In the genomic region with DNA sequence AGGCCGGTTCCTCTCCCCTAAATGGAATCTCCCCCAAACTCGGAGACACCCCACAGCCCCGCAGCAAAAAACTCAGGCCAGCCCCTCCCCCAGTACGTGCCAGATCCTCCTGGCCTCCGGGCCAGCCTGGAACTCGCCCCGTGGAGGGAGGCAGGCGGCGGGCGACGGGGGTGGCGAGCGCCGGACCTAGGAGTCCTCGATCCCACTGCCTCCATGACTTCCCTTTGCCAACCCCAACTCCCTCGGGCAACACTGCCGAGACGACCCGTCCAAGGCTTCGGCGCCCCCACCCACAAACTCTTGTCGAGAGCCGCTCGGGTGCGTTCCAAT, we compare ENCODE assay signal across 8 cellular contexts. TPM values are rescaled to one million over a fixed set of nuclear protein-coding genes. Genes with fewer than 3 reads are reported as not detected.
DNase-seq lines count a peak whose midpoint lies in the region; ATAC-seq, FAIRE-seq and TF ChIP-seq lines count a peak whose summit lies in the region.

No MANE protein-coding gene starts in this region.

- TF ChIP-seq RAD21 in HepG2 (CRISPR knock-in tag; IDR thresholded peaks at IDR 0.05) = no peak

- H3K27me3 Mint-ChIP-seq in T-helper 2 cell treated with Interferon-gamma antibody and Interleukin-4, amounts not matched to agents 5 μg/mL and 100 μg/mL, for 36 hours (ENCODE audit: low read depth) = peaks cover 58% of the 10 kb centered on the region

- TF ChIP-seq EP300 in HepG2 (IDR thresholded peaks at IDR 0.05; ENCODE audit: low read depth in 2 of 2, low read length in 2 of 2) = no peak
- TF ChIP-seq EP300 in HepG2 (CRISPR knock-in tag; IDR thresholded peaks at IDR 0.05; ENCODE audit: borderline replicate concordance) = no peak

- H3K36me3 ChIP-seq in HepG2 (replicated peaks in 1 of 2; ENCODE audit: control insufficient read depth in 1 of 2, insufficient read depth in 2 of 2, low read length in 2 of 2) (no peaks in the 10 kb centered on the region), thymus (ENCODE audit: control insufficient read depth, insufficient read depth) (no peaks in the 10 kb centered on the region)

- peak overlapping the region; percentile 90 for H3K4me2 ChIP-seq in HepG2 (ENCODE audit: low read depth, low read length)

- no TSS peak for BruUV-seq in HepG2 (replicated peaks; lab: Mats Ljungman, UMichigan)

- peak overlapping the region; percentile 58 for H3K4me3 Mint-ChIP-seq in T-helper 2 cell treated with Interferon-gamma antibody and Interleukin-4, amounts not matched to agents 5 μg/mL and 100 μg/mL, for 36 hours

- CTCF ChIA-PET in HepG2 (lab: Yijun Ruan, JAX; ENCODE audit: low intra/inter-chr PET ratio, low total read pairs) = no interaction called here

- no peak for DNase-seq in T-helper 2 cell treated with Interferon-gamma antibody and Interleukin-4, amounts not matched to agents 5 μg/mL and 100 μg/mL, for 36 hours (ENCODE audit: low spot score)
- DNase-seq in T-helper 2 cell (no peak), astrocyte of the cerebellum (ENCODE audit: low read depth) (no peak), HepG2 (ENCODE audit: low spot score) (no peak), SIG-M5 (lab: John Stamatoyannopoulos, UW) (no peak), SKM-1 (lab: John Stamatoyannopoulos, UW; ENCODE audit: unreplicated experiment) (no peak)
- no peak for DNase-seq in activated CD4-positive, CD25-positive, alpha-beta regulatory T cell (lab: John Stamatoyannopoulos, UW)

- no peak for FAIRE-seq in HepG2 (lab: Jason Lieb, UNC)

- intact Hi-C loops in HepG2 (cut with micrococcal nuclease; ENCODE audit: unreplicated experiment) = no loop called here

- 0% methylated on average over 10 of the region's 25 CpGs for WGBS in HepG2 (ENCODE audit: low lambda C conversion rate)
- WGBS in thymus = 8% methylated on average over 25 of the region's 25 CpGs

- H3K27ac ChIP-seq in HepG2 (ENCODE audit: extremely low read length, insufficient read depth, low read length) (no peak overlapping the region), thymus (ENCODE audit: low read depth) (no peak overlapping the region)

- H3K36me3 Mint-ChIP-seq in T-helper 2 cell treated with Interferon-gamma antibody and Interleukin-4, amounts not matched to agents 5 μg/mL and 100 μg/mL, for 36 hours (ENCODE audit: low read depth) = no peaks in the 10 kb centered on the region

- no peaks in the 10 kb centered on the region for H3K27me3 ChIP-seq in HepG2 (ENCODE audit: control insufficient read depth in 1 of 2, insufficient read depth in 2 of 2, low read length in 2 of 2)
- H3K27me3 ChIP-seq in thymus (ENCODE audit: control insufficient read depth, insufficient read depth) = peaks cover 27% of the 10 kb centered on the region

- POLR2A ChIA-PET in HepG2 (lab: Yijun Ruan, JAX) = interaction anchor here (1.0 to 2.2 kb wide), 7 partner anchors 23 to 169 kb away, joined by 3 to 14 read pairs (median 6); partner anchors contain the start of genes ARF3, DDX23 and KANSL2

- H4K20me1 ChIP-seq in HepG2 (ENCODE audit: insufficient read depth, low read length) = no peaks in the 10 kb centered on the region

- H3K79me2 ChIP-seq in HepG2 (ENCODE audit: insufficient read depth, low read length) = peaks cover 3% of the 10 kb centered on the region

- peak; percentile 6; the same call in 2 of the 3 replicates for ATAC-seq in HepG2

- H3K4me1 Mint-ChIP-seq in T-helper 2 cell treated with Interferon-gamma antibody and Interleukin-4, amounts not matched to agents 5 μg/mL and 100 μg/mL, for 36 hours (ENCODE audit: low read depth) = peaks cover 3% of the 10 kb centered on the region

- no peaks in the 10 kb centered on the region for H3K9me3 Mint-ChIP-seq in T-helper 2 cell treated with Interferon-gamma antibody and Interleukin-4, amounts not matched to agents 5 μg/mL and 100 μg/mL, for 36 hours

- in situ Hi-C loops in astrocyte of the cerebellum (cut with HindIII; ENCODE audit: low sequenced_read_pairs) (no loop called here), HepG2 (cut with HindIII; ENCODE audit: extremely low pct_ligation_motif_present, low pct_unique_long_range_greater_than_20kb) (no loop called here)

- no peak overlapping the region for H3K27ac Mint-ChIP-seq in T-helper 2 cell treated with Interferon-gamma antibody and Interleukin-4, amounts not matched to agents 5 μg/mL and 100 μg/mL, for 36 hours

- peak overlapping the region; percentile 73 for H3K9ac ChIP-seq in HepG2 (ENCODE audit: insufficient read depth, low read depth, low read length)

- TF ChIP-seq POLR2A in HepG2 (IDR thresholded peaks at IDR 0.05; ENCODE audit: insufficient read depth in 1 of 2, low read depth in 2 of 2, low read length in 2 of 2) = no peak

- H3K4me3 ChIP-seq in astrocyte of the cerebellum (ENCODE audit: low read depth, low read length) (peak overlapping the region; percentile 79), HepG2 (replicated peaks in 1 of 3; ENCODE audit: insufficient read depth in 1 of 3, low read depth in 2 of 3, low read length in 3 of 3) (peak overlapping the region; percentile 70 to 90 (median 73)), thymus (ENCODE audit: low read length) (peak overlapping the region; percentile 54)

- H2AFZ ChIP-seq in HepG2 (ENCODE audit: low read length) = peak overlapping the region; percentile 42

- H3K9me3 ChIP-seq in HepG2 (ENCODE audit: low read length) = no peaks in the 10 kb centered on the region
- H3K9me3 ChIP-seq in thymus (ENCODE audit: control insufficient read depth) = no peaks in the 10 kb centered on the region

- peaks cover 29% of the 10 kb centered on the region for H3K4me1 ChIP-seq in HepG2 (ENCODE audit: insufficient read depth, low read length)
- H3K4me1 ChIP-seq in thymus (ENCODE audit: control insufficient read depth, insufficient read depth, low read length) = peaks cover 4% of the 10 kb centered on the region

- no peak for TF ChIP-seq CTCF in astrocyte of the cerebellum (IDR thresholded peaks at IDR 0.05; ENCODE audit: low read depth, low read length, missing control alignments)
- no peak for TF ChIP-seq CTCF in HepG2 (CRISPR knock-in tag; IDR thresholded peaks at IDR 0.05)

TF ChIP-seq in HepG2, 621 proteins besides CTCF, POLR2A, EP300 and RAD21 (continues in another document):
- TF ChIP-seq ZNF670 (CRISPR knock-in tag; IDR thresholded peaks at IDR 0.05; ENCODE audit: borderline replicate concordance) (no peak), ZNF350 (CRISPR knock-in tag; IDR thresholded peaks at IDR 0.05; ENCODE audit: borderline replicate concordance, low read depth) (no peak), TCF7 (IDR thresholded peaks at IDR 0.05; ENCODE audit: low read depth) (no peak), HNRNPH1 (optimal IDR thresholded peaks at IDR 0.05; ENCODE audit: low read depth, low read length) (no peak), ZFX (CRISPR knock-in tag; IDR thresholded peaks at IDR 0.05; ENCODE audit: low read depth) (peak; percentile 35; the same call in 1 of the 2 replicates), IKZF1 (IDR thresholded peaks at IDR 0.05) (no peak)

RNA-seq across cellular contexts. Expression of gene ADCY6, which starts 0.4 kb away (rescaled TPM):
- total RNA-seq in HepG2 (2016; rRNA removed; fragmentation: Illumina TruSeq; extraction: Trizol) = 6.8 and 10.6 TPM in 2 replicates
- total RNA-seq in HepG2 (2016; cell fraction: cytosol; rRNA removed; fragmentation: Illumina TruSeq; extraction: Trizol; ENCODE audit: low read depth) = 1.0 and 1.9 TPM in 2 replicates
- total RNA-seq in HepG2 (2016; cell fraction: insoluble cytoplasmic fraction; rRNA removed; fragmentation: Illumina TruSeq; extraction: Trizol) = 6.2 and 13.4 TPM in 2 replicates
- 4.6 and 4.7 TPM in 2 replicates for total RNA-seq in HepG2 (2016; cell fraction: membrane; rRNA removed; fragmentation: Illumina TruSeq; extraction: Trizol)
- total RNA-seq in HepG2 (2016; cell fraction: nucleus; rRNA removed; fragmentation: Illumina TruSeq; extraction: Trizol) = 14.5 and 16.8 TPM in 2 replicates
- polyA plus RNA-seq in HepG2 (2011; rRNA removed) (11.8 and 15.4 TPM in 2 replicates), thymus (6.1 TPM)
- 9.2 and 11.5 TPM in 2 replicates for polyA plus RNA-seq in HepG2 (2011; cell fraction: cytosol; rRNA removed)
- 54.8 and 59.8 TPM in 2 replicates for polyA plus RNA-seq in HepG2 (2011; cell fraction: nucleus; rRNA removed)
- 9.1 and 10.5 TPM in 2 replicates for polyA plus RNA-seq in HepG2 (2012)
- 0.58 and 0.87 TPM in 2 replicates for polyA plus RNA-seq in HepG2 (2016; cell fraction: cytosol; fragmentation: Illumina TruSeq; extraction: Trizol; ENCODE audit: low read depth)
- 4.3 and 5.7 TPM in 2 replicates for polyA plus RNA-seq in HepG2 (2016; cell fraction: insoluble cytoplasmic fraction; fragmentation: Illumina TruSeq; extraction: Trizol; ENCODE audit: low read depth)
- polyA plus RNA-seq in HepG2 (2016; cell fraction: membrane; fragmentation: Illumina TruSeq; extraction: Trizol; ENCODE audit: low read depth) = 1.6 and 2.5 TPM in 2 replicates
- 29.2 and 33.7 TPM in 2 replicates for polyA plus RNA-seq in HepG2 (2016; cell fraction: nucleus; fragmentation: Illumina TruSeq; extraction: Trizol; ENCODE audit: insufficient read depth, low read depth)
- 48.0 and 70.3 TPM in 2 replicates for polyA minus RNA-seq in HepG2 (2011; rRNA and poly(A)+ RNA removed; ENCODE audit: low replicate concordance)
- 17.7 and 22.5 TPM in 2 replicates for polyA minus RNA-seq in HepG2 (2011; cell fraction: cytosol; rRNA and poly(A)+ RNA removed)
- 21.5 and 22.5 TPM in 2 replicates for polyA minus RNA-seq in HepG2 (2011; cell fraction: nucleus; rRNA and poly(A)+ RNA removed)

RNA-seq across cellular contexts. Expression of gene CACNB3, which starts 29.8 kb away (rescaled TPM):
- 0.29 TPM in 1 of 2 replicates, not detected in the other for total RNA-seq in HepG2 (2016; rRNA removed; fragmentation: Illumina TruSeq; extraction: Trizol)
- not detected in 2 replicates for total RNA-seq in HepG2 (2016; cell fraction: cytosol; rRNA removed; fragmentation: Illumina TruSeq; extraction: Trizol; ENCODE audit: low read depth)
- 0.24 and 0.25 TPM in 2 replicates for total RNA-seq in HepG2 (2016; cell fraction: insoluble cytoplasmic fraction; rRNA removed; fragmentation: Illumina TruSeq; extraction: Trizol)
- total RNA-seq in HepG2 (2016; cell fraction: membrane; rRNA removed; fragmentation: Illumina TruSeq; extraction: Trizol) = 0.31 and 0.48 TPM in 2 replicates
- 0.16 TPM in 1 of 2 replicates, not detected in the other for total RNA-seq in HepG2 (2016; cell fraction: nucleus; rRNA removed; fragmentation: Illumina TruSeq; extraction: Trizol)
- polyA plus RNA-seq in HepG2 (2011; rRNA removed) = 0.54 and 0.88 TPM in 2 replicates
- 0.27 and 0.38 TPM in 2 replicates for polyA plus RNA-seq in HepG2 (2011; cell fraction: cytosol; rRNA removed)
- polyA plus RNA-seq in HepG2 (2011; cell fraction: nucleus; rRNA removed) = 1.9 and 2.8 TPM in 2 replicates
- 0.31 and 0.96 TPM in 2 replicates for polyA plus RNA-seq in HepG2 (2012)
- polyA plus RNA-seq in HepG2 (2016; cell fraction: cytosol; fragmentation: Illumina TruSeq; extraction: Trizol; ENCODE audit: low read depth) = 0.18 and 0.26 TPM in 2 replicates
- 0.09 and 0.19 TPM in 2 replicates for polyA plus RNA-seq in HepG2 (2016; cell fraction: insoluble cytoplasmic fraction; fragmentation: Illumina TruSeq; extraction: Trizol; ENCODE audit: low read depth)
- polyA plus RNA-seq in HepG2 (2016; cell fraction: membrane; fragmentation: Illumina TruSeq; extraction: Trizol; ENCODE audit: low read depth) = 0.48 TPM in 1 of 2 replicates, not detected in the other
- polyA plus RNA-seq in HepG2 (2016; cell fraction: nucleus; fragmentation: Illumina TruSeq; extraction: Trizol; ENCODE audit: insufficient read depth, low read depth) = 1.0 and 1.1 TPM in 2 replicates
- polyA minus RNA-seq in HepG2 (2011; rRNA and poly(A)+ RNA removed; ENCODE audit: low replicate concordance) = 0.36 and 23.6 TPM in 2 replicates
- not detected in 2 replicates for polyA minus RNA-seq in HepG2 (2011; cell fraction: cytosol; rRNA and poly(A)+ RNA removed)
- 0.87 and 1.2 TPM in 2 replicates for polyA minus RNA-seq in HepG2 (2011; cell fraction: nucleus; rRNA and poly(A)+ RNA removed)
- polyA plus RNA-seq in thymus = 10.4 TPM
